In genomic region chr9:130111805-130112204, GRCh38 we compare ENCODE assay signal across 17 cellular contexts. TPM values are rescaled to one million over a fixed set of nuclear protein-coding genes. Genes with fewer than 3 reads are reported as not detected.
DNase-seq lines count a peak whose midpoint lies in the region; ATAC-seq and TF ChIP-seq lines count a peak whose summit lies in the region.
"Had no signal": no experiment of that assay in that cellular context is flagged by ENCODE, and none has a peak within 500 bp of the region (broad histone marks: within the 10 kb centered on the region; RNA-seq: fewer than 3 reads in every experiment).

No MANE protein-coding gene starts in this region.

- H3K4me3 Mint-ChIP-seq in activated naive CD8-positive, alpha-beta T cell treated with anti-CD3 and anti-CD28 coated beads, Interleukin-2, amount 50 U/mL, for 24 hours = no peak overlapping the region
- H3K4me3 Mint-ChIP-seq in activated naive CD8-positive, alpha-beta T cell treated with anti-CD3 and anti-CD28 coated beads for 36 hours = no peak overlapping the region
- H3K4me3 Mint-ChIP-seq: activated B cell treated with CpG ODN at 0.5 μM for 24 hours; activated naive CD4-positive, alpha-beta T cell treated with anti-CD3 and anti-CD28 coated beads, Interleukin-2, amount 10 ng/mL, durations not matched to agents 7 days and 5 days; IgD-negative memory B cell had no signal

- H3K36me3 Mint-ChIP-seq in activated naive CD8-positive, alpha-beta T cell treated with anti-CD3 and anti-CD28 coated beads, Interleukin-2, amount 50 U/mL, for 24 hours (ENCODE audit: low read depth) = peaks cover 31% of the 10 kb centered on the region
- H3K36me3 Mint-ChIP-seq in activated naive CD8-positive, alpha-beta T cell treated with anti-CD3 and anti-CD28 coated beads for 36 hours = peaks cover 9% of the 10 kb centered on the region

- peak overlapping the region; percentile 56 for H3K27ac Mint-ChIP-seq in activated naive CD8-positive, alpha-beta T cell treated with anti-CD3 and anti-CD28 coated beads, Interleukin-2, amount 50 U/mL, for 24 hours
- H3K27ac Mint-ChIP-seq in activated naive CD8-positive, alpha-beta T cell treated with anti-CD3 and anti-CD28 coated beads for 36 hours = no peak overlapping the region
- H3K27ac Mint-ChIP-seq: activated B cell treated with CpG ODN at 0.5 μM for 24 hours had no signal

- H3K36me3 ChIP-seq in muscle layer of colon (ENCODE audit: insufficient read depth, low read length) (peaks cover 12% of the 10 kb centered on the region), thyroid gland (peaks cover 0 to 5% of the 10 kb centered on the region in 2 donors)

- H3K4me1 Mint-ChIP-seq in activated naive CD8-positive, alpha-beta T cell treated with anti-CD3 and anti-CD28 coated beads, Interleukin-2, amount 50 U/mL, for 24 hours = peaks cover 40% of the 10 kb centered on the region
- peaks cover 26% of the 10 kb centered on the region for H3K4me1 Mint-ChIP-seq in activated naive CD8-positive, alpha-beta T cell treated with anti-CD3 and anti-CD28 coated beads for 36 hours

- no peaks in the 10 kb centered on the region for H3K9me3 Mint-ChIP-seq in activated naive CD8-positive, alpha-beta T cell treated with anti-CD3 and anti-CD28 coated beads, Interleukin-2, amount 50 U/mL, for 24 hours
- no peaks in the 10 kb centered on the region for H3K9me3 Mint-ChIP-seq in activated naive CD8-positive, alpha-beta T cell treated with anti-CD3 and anti-CD28 coated beads for 36 hours
- H3K9me3 Mint-ChIP-seq: activated B cell treated with CpG ODN at 0.5 μM for 24 hours; activated naive CD4-positive, alpha-beta T cell treated with anti-CD3 and anti-CD28 coated beads, Interleukin-2, amount 10 ng/mL, durations not matched to agents 7 days and 5 days; IgD-negative memory B cell had no signal

- intact Hi-C loops in thyroid gland (cut with DNase I) = no loop called here
- intact Hi-C loops in lower leg skin (cut with DNase I; ENCODE audit: low total_unique reads) = no loop called here

- no peaks in the 10 kb centered on the region for H3K27me3 ChIP-seq in muscle layer of colon (ENCODE audit: control insufficient read depth in 1 of 2, insufficient read depth in 2 of 2, low read length in 2 of 2)
- H3K27me3 ChIP-seq in thyroid gland = no peaks in the 10 kb centered on the region
- H3K27me3 ChIP-seq: tibial nerve had no signal

- TF ChIP-seq POLR2A in thyroid gland (IDR thresholded peaks at IDR 0.05) (peak in 1 of 2 donors; percentile 29), lower leg skin (IDR thresholded peaks at IDR 0.05) (no peak)

- no peaks in the 10 kb centered on the region for H3K27me3 Mint-ChIP-seq in activated naive CD8-positive, alpha-beta T cell treated with anti-CD3 and anti-CD28 coated beads, Interleukin-2, amount 50 U/mL, for 24 hours
- H3K27me3 Mint-ChIP-seq in activated naive CD8-positive, alpha-beta T cell treated with anti-CD3 and anti-CD28 coated beads for 36 hours = no peaks in the 10 kb centered on the region
- H3K27me3 Mint-ChIP-seq: activated B cell treated with CpG ODN at 0.5 μM for 24 hours; activated naive CD4-positive, alpha-beta T cell treated with anti-CD3 and anti-CD28 coated beads, Interleukin-2, amount 10 ng/mL, durations not matched to agents 7 days and 5 days; IgD-negative memory B cell had no signal

- ATAC-seq in activated naive CD8-positive, alpha-beta T cell treated with anti-CD3 and anti-CD28 coated beads, Interleukin-2, amount 50 U/mL, for 24 hours = no peak
- ATAC-seq in HG03108 (IDR thresholded peaks at IDR 0.05; ENCODE audit: unreplicated experiment) = no peak
- ATAC-seq: left lobe of liver had no signal

- WGBS in thyroid gland, 2 donors = 51 to 75% methylated on average over 16 of the region's 16 CpGs
- 92 to 94% methylated on average over 16 of the region's 16 CpGs for WGBS in lower leg skin, 2 donors

- H3K9me3 ChIP-seq in muscle layer of colon (ENCODE audit: low read length) (no peaks in the 10 kb centered on the region), thyroid gland (no peaks in the 10 kb centered on the region)
- H3K9me3 ChIP-seq: tibial nerve had no signal

- peak overlapping the region; percentile 41 for H3K9ac ChIP-seq in muscle layer of colon (ENCODE audit: low read length)
- H3K9ac ChIP-seq: parathyroid adenoma had no signal

- H3K4me3 ChIP-seq in muscle layer of colon (ENCODE audit: low read depth in 1 of 2, low read length in 2 of 2) (peak overlapping the region in 1 of 2 donors; percentile 9), thyroid gland (replicated peaks in 1 of 3) (no peak overlapping the region), lower leg skin (ENCODE audit: low read depth, poor library complexity, severe bottlenecking) (no peak overlapping the region)
- H3K4me3 ChIP-seq: tibial nerve had no signal

- H3K4me1 ChIP-seq in muscle layer of colon (ENCODE audit: insufficient read depth, low read length) = peaks cover 70% of the 10 kb centered on the region
- peaks cover 27 to 39% of the 10 kb centered on the region in 2 donors for H3K4me1 ChIP-seq in thyroid gland
- H3K4me1 ChIP-seq: parathyroid adenoma had no signal

- no peak for DNase-seq in activated naive CD8-positive, alpha-beta T cell treated with anti-CD3 and anti-CD28 coated beads, Interleukin-2, amount 50 U/mL, for 24 hours
- DNase-seq in activated naive CD8-positive, alpha-beta T cell treated with anti-CD3 and anti-CD28 coated beads for 36 hours = no peak
- DNase-seq in SK-N-DZ (ENCODE audit: low spot score) (peak; percentile 90), thyroid gland (peak; percentile 67), lower leg skin (ENCODE audit: low spot score in 2 of 2) (no peak), NCI-H524 treated with DMSO at 0.1 percent for 48 hours (lab: John Stamatoyannopoulos, UW) (no peak)
- DNase-seq: activated B cell treated with CpG ODN at 0.5 μM for 24 hours; activated naive CD4-positive, alpha-beta T cell treated with anti-CD3 and anti-CD28 coated beads, Interleukin-2, amount 10 ng/mL, durations not matched to agents 7 days and 5 days; Right ventricle myocardium superior; T-helper 1 cell had no signal

- no peak for TF ChIP-seq CTCF in thyroid gland (IDR thresholded peaks at IDR 0.05)
- no peak for TF ChIP-seq CTCF in lower leg skin (IDR thresholded peaks at IDR 0.05)

- peak overlapping the region; percentile 87 for H3K27ac ChIP-seq in muscle layer of colon (ENCODE audit: low read depth, low read length)
- peak overlapping the region; percentile 85 to 89 (median 86) for H3K27ac ChIP-seq in thyroid gland
- H3K27ac ChIP-seq: epithelial cell of prostate, parathyroid adenoma, tibial nerve had no signal

RNA-seq across cellular contexts. Expression of gene GPR107, which starts 58.1 kb away (rescaled TPM):
- 10 to 100 TPM; 17.7 to 19.4 TPM for total RNA-seq in activated naive CD8-positive, alpha-beta T cell treated with anti-CD3 and anti-CD28 coated beads for 36 hours
- polyA plus RNA-seq in SK-N-DZ (2014; cell fraction: cytosol; rRNA removed) = 17.5 and 18.2 TPM in 2 replicates
- 11.1 and 15.2 TPM in 2 replicates for polyA plus RNA-seq in SK-N-DZ (2014; cell fraction: nucleus; rRNA removed)
- total RNA-seq in thyroid gland (10 to 100 TPM; 43.5 to 65.6 (median 58.7) TPM), lower leg skin (10 to 100 TPM; 28.1 to 34.5 (median 32.9) TPM)

Comparison
In these comparisons a context has a peak if more than half of its experiments do, and no peak if none do; other contexts are left out.
1. DNase-seq: peak in SK-N-DZ (single experiment) and thyroid gland (2 of 2); none in activated naive CD8-positive, alpha-beta T cell treated with anti-CD3 and anti-CD28 coated beads, Interleukin-2, amount 50 U/mL, for 24 hours (single experiment), activated naive CD8-positive, alpha-beta T cell treated with anti-CD3 and anti-CD28 coated beads for 36 hours (single experiment), lower leg skin (0 of 2) and NCI-H524 treated with DMSO at 0.1 percent for 48 hours (single experiment).